In the genomic region with DNA sequence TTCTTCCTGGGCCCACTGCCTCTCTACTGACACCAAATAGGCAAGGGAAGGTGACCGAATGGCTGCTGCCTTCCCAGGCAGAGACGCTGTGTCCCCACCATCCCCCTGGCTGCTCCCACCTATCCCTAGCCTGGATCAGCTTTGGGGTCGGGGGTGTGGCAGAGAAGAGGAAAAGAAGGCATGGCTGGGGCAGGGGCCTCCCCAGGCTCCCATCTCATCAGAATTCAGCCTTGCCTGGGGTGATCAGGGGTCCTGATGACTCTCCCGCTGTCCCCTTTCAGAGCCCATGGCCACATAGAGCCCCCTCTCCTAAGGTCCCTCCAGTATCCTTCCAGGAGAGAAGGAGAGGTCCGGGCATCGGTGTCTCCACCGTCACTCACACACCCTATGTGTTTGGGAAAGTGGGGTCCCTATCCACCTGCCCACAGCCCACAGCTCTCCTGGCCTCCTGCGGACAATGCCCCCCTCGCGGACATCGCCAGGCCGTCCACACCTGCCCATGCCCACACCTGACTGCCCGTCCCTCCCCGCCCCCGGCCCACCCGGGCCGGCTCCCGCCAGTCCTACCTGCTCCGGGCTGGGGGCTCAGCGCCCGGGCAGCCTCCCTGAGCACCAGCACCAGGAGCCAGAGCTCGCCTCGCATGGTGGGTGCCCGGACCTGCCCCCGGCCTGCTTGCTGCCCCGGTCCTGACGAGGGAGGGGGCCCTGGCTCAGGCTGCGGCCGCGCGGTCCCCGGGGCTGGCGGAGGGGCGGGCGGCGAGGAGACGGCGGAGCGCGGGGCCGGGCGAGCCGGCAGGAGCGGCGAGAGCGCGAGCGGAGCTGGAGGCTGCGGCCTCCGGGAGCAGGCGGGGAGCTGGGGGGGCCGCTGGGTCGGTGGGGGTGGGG, we compare ENCODE assay signal across 8 cellular contexts. TPM values are rescaled to one million over a fixed set of nuclear protein-coding genes. Genes with fewer than 3 reads are reported as not detected.
DNase-seq lines count a peak whose midpoint lies in the region; ATAC-seq and TF ChIP-seq lines count a peak whose summit lies in the region.

Gene PLXDC1, minus strand, starts transcription at position 843 of the 885 bp plus-strand sequence. Its CDS starts 200 bp downstream, at position 643.

- H3K4me1 ChIP-seq in mononuclear cell (ENCODE audit: insufficient read depth, low read length): peaks cover 30% of the 10 kb centered on the region
- H3K4me1 ChIP-seq in uterus: no peaks in the 10 kb centered on the region

- H3K4me3 ChIP-seq in mononuclear cell (ENCODE audit: low read length) (peak within 1 kb of the TSS; percentile 93), uterus (peak within 1 kb of the TSS; percentile 87 to 92)

- intact Hi-C loops in Right ventricle myocardium inferior (cut with DNase I) (loop anchor here (5.0 to 10.0 kb wide), 3 partner anchors 69 to 456 kb away; partner anchors contain the start of gene PCGF2), left cardiac atrium (cut with DNase I) (loop anchor here (5.0 to 10.0 kb wide), 4 partner anchors 84 to 399 kb away; partner anchors contain the start of gene PSMB3 (in 1 of the 2)), uterus (cut with DNase I; ENCODE audit: low total_unique reads) (no loop called here)

- TF ChIP-seq CTCF in uterus (IDR thresholded peaks at IDR 0.05): no peak

- DNase-seq in Right ventricle myocardium inferior (ENCODE audit: missing footprints) (no peak), left cardiac atrium (no peak), cerebellum (ENCODE audit: low spot score) (no peak), uterus (peak in 1 of 2 donors; percentile 39), C1 segment of cervical spinal cord (lab: John Stamatoyannopoulos, UW) (no peak)
- DNase-seq in activated CD4-positive, CD25-positive, alpha-beta regulatory T cell (lab: John Stamatoyannopoulos, UW): no peak

- H3K36me3 ChIP-seq in uterus: no peaks in the 10 kb centered on the region

- H3K27ac ChIP-seq in uterus: peak within 1 kb of the TSS; percentile 96 to 99

- no peak for ATAC-seq in Right ventricle myocardium inferior
- no peak for ATAC-seq in left cardiac atrium
- no peak for ATAC-seq in HG03159 (IDR thresholded peaks at IDR 0.05; ENCODE audit: unreplicated experiment)

- peaks cover 23% of the 10 kb centered on the region for H3K27me3 ChIP-seq in mononuclear cell (ENCODE audit: insufficient read depth, low read length)
- H3K27me3 ChIP-seq in uterus: no peaks in the 10 kb centered on the region

- H3K9me3 ChIP-seq in mononuclear cell (ENCODE audit: low read depth, low read length) (no peaks in the 10 kb centered on the region), uterus (no peaks in the 10 kb centered on the region)

- no peak for TF ChIP-seq POLR2A in uterus (IDR thresholded peaks at IDR 0.05)

RNA-seq across cellular contexts. Expression of gene PLXDC1, which starts in this region (rescaled TPM):
- total RNA-seq in Right ventricle myocardium inferior (19.3 TPM), left cardiac atrium (10 to 100 TPM in 1 of 2 donors, 1 to 10 TPM in 1; 7.6 to 18.0 TPM), cerebellum (14.6 TPM), mononuclear cell (9.6 TPM), uterus (10 to 100 TPM in 3 of 4 donors, 1 to 10 TPM in 1; 3.3 to 45.1 (median 21.5) TPM)
